8 cellular contexts compared by ENCODE assay signal in the genomic region with DNA sequence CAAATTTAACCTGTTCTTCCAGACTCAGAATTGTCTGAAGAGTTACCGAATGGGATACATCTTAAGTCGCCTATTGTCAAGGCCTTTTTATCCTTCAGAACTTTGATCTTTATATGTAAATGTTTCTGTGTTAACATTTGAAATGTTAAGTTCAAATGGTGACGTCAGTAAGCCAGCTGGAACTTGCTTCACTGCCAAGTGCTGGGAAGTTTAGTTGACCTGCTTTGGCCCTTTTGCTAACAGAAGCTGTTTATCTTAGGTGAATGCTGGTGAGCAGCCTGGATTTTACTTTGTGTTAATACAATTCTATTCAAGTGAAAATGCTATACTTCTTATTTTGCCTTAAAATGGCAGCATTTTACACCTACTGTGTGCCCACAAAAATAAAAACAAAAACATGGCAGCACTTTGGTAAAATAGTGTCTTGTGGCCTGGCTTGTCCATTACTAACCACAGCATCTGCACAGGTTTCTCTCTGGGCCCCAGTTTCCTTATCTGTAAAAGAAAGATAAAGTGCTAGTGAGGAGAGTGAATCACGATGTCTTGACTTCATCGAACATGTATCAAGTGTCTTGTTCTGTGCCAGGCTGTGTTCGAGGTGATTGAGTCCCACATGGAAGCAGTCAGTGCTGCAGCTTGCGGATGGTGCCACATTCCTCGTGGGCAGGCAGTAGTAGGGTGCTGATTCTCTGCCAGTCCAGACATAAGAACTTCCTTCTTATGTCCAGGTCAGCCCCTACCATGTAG. TPM values are rescaled to one million over a fixed set of nuclear protein-coding genes. Genes with fewer than 3 reads are reported as not detected.
DNase-seq lines count a peak whose midpoint lies in the region; ATAC-seq and TF ChIP-seq lines count a peak whose summit lies in the region.

No MANE protein-coding gene starts in this region.

- peak overlapping the region; percentile 95 for H3K4me3 Mint-ChIP-seq in HFFc6

- H3K27ac ChIP-seq in caudate nucleus (ENCODE audit: low read depth, low read length) = peak overlapping the region; percentile 74

- H3K27ac Mint-ChIP-seq in HFFc6 = peak overlapping the region; percentile 94

- DNase-seq in A172 (ENCODE audit: low spot score) (peak; percentile 30), HFFc6 (peak; percentile 24), caudate nucleus (lab: John Stamatoyannopoulos, UW) (no peak), medulla oblongata (ENCODE audit: extremely low spot score) (peak; percentile 27), NCI-H2029 treated with DMSO at 0.1 percent for 48 hours (lab: John Stamatoyannopoulos, UW) (no peak)
- no peak for DNase-seq in stimulated activated naive CD4-positive, alpha-beta T cell treated with Interleukin-2 at 50 U/mL for 16 hours (lab: John Stamatoyannopoulos, UW)

- H3K4me1 Mint-ChIP-seq in HFFc6 (ENCODE audit: low read depth) = peaks cover 29% of the 10 kb centered on the region

- H3K36me3 Mint-ChIP-seq in HFFc6 (ENCODE audit: low read depth) = peaks cover 9% of the 10 kb centered on the region

- no peak for TF ChIP-seq POLR2A in GM18505 (IDR thresholded peaks at IDR 0.05; ENCODE audit: borderline replicate concordance, extremely low read depth, insufficient read depth, insufficient read length)

- H3K9me3 Mint-ChIP-seq in HFFc6 = peaks cover 11% of the 10 kb centered on the region

- ATAC-seq in HG03378 (IDR thresholded peaks at IDR 0.05; ENCODE audit: unreplicated experiment) (no peak), GM18505 (IDR thresholded peaks at IDR 0.05; ENCODE audit: unreplicated experiment) (no peak)

- H3K27me3 Mint-ChIP-seq in HFFc6 (ENCODE audit: insufficient read depth) = peaks cover 5% of the 10 kb centered on the region

- no peak for TF ChIP-seq CTCF in HFFc6 (IDR thresholded peaks at IDR 0.05)

RNA-seq across cellular contexts. Expression of a gene that starts 2.2 kb away (rescaled TPM):
- 4.8 and 7.2 TPM in 2 replicates for total RNA-seq in A172 (2014; rRNA removed; shearing (Covaris generic))
- total RNA-seq in HFFc6 (2021; fragmentation: NEBNext Ultra II Directional; extraction: Animal tissue kit (Norgen Biotek cat#: 25700)) = 10 to 100 TPM; 20.3 to 27.4 (median 22.8) TPM

RNA-seq across cellular contexts. Expression of a gene that starts 56.0 kb away (rescaled TPM):
- 1.7 and 3.6 TPM in 2 replicates for total RNA-seq in A172 (2014; rRNA removed; shearing (Covaris generic))
- total RNA-seq in HFFc6 (2021; fragmentation: NEBNext Ultra II Directional; extraction: Animal tissue kit (Norgen Biotek cat#: 25700)) = 1 to 10 TPM in 1 of 6 experiments, under 1 TPM in 5; 0.40 to 1.0 (median 0.74) TPM

Comparison
In these comparisons a context has a peak if more than half of its experiments do, and no peak if none do; other contexts are left out.
1. DNase-seq: peak in A172 (single experiment), HFFc6 (single experiment) and medulla oblongata (single experiment); none in caudate nucleus (0 of 61), NCI-H2029 treated with DMSO at 0.1 percent for 48 hours (single experiment) and stimulated activated naive CD4-positive, alpha-beta T cell treated with Interleukin-2 at 50 U/mL for 16 hours (single experiment).